In genomic region chr17:58082870-58083490, GRCh38 we compare ENCODE assay signal across 8 cellular contexts. TPM values are rescaled to one million over a fixed set of nuclear protein-coding genes. Genes with fewer than 3 reads are reported as not detected.
A peak's percentile ranks its signal among the peaks of the same experiment; 100 is the strongest.
DNase-seq lines count a peak whose midpoint lies in the region; ATAC-seq and TF ChIP-seq lines count a peak whose summit lies in the region.

Gene DYNLL2, plus strand, starts transcription at chr17:58083419. Its CDS starts 3,672 bp downstream, at chr17:58087091.

- H3K4me3 ChIP-seq in kidney epithelial cell (ENCODE audit: low read depth, low read length): peak within 1 kb of the TSS; percentile 88

- peak; percentile 97 for DNase-seq in AG08395 (ENCODE audit: low spot score)
- DNase-seq in NCI-H446 treated with DMSO at 0.1 percent for 48 hours (lab: John Stamatoyannopoulos, UW): peak; percentile 73
- peak; percentile 87 to 89 for DNase-seq in activated CD4-positive, alpha-beta T cell treated with anti-CD3 and anti-CD28 coated beads for 24 hours (ENCODE audit: low read depth in 2 of 2)
- peak; percentile 94 for DNase-seq in cerebellum (ENCODE audit: low spot score)
- peak; percentile 31 for DNase-seq in kidney epithelial cell (ENCODE audit: low read depth)
- DNase-seq in stimulated activated CD4-positive, alpha-beta T cell treated with anti-CD3 and anti-CD28 coated beads, Interleukin-15, amount 100 ng/mL, for 24 hours: peak; percentile 95

- H3K36me3 ChIP-seq in kidney epithelial cell (ENCODE audit: control insufficient read depth, insufficient read depth, low read length): peaks cover 2% of the 10 kb centered on the region

- ATAC-seq in GM19025 (IDR thresholded peaks at IDR 0.05; ENCODE audit: low read depth, unreplicated experiment) (peak; percentile 75), HG03342 (IDR thresholded peaks at IDR 0.05; ENCODE audit: unreplicated experiment) (peak; percentile 66)

- no peaks in the 10 kb centered on the region for H3K27me3 ChIP-seq in kidney epithelial cell (ENCODE audit: control insufficient read depth, insufficient read depth, low read length)

- TF ChIP-seq CTCF in kidney epithelial cell (IDR thresholded peaks at IDR 0.05; ENCODE audit: insufficient read depth, low read length, poor library complexity, severe bottlenecking): no peak

RNA-seq across cellular contexts. Expression of gene DYNLL2, which starts in this region (rescaled TPM):
- 41.7 TPM for total RNA-seq in cerebellum
- total RNA-seq in kidney epithelial cell: 16.3 and 18.3 TPM in 2 replicates

Comparison
In these comparisons a context has a peak if more than half of its experiments do, and no peak if none do; other contexts are left out.
1. Peak in every context shown above with its lines: DNase-seq, ATAC-seq and H3K4me3 ChIP-seq.
2. DNase-seq: peak in every context shown above with its lines; median percentile 97 in AG08395; 95 in stimulated activated CD4-positive, alpha-beta T cell treated with anti-CD3 and anti-CD28 coated beads, Interleukin-15, amount 100 ng/mL, for 24 hours; 94 in cerebellum; 88 in activated CD4-positive, alpha-beta T cell treated with anti-CD3 and anti-CD28 coated beads for 24 hours; 73 in NCI-H446 treated with DMSO at 0.1 percent for 48 hours; 31 in kidney epithelial cell.